Comparison of ENCODE assay signal across 1 cellular context in the genomic region with DNA sequence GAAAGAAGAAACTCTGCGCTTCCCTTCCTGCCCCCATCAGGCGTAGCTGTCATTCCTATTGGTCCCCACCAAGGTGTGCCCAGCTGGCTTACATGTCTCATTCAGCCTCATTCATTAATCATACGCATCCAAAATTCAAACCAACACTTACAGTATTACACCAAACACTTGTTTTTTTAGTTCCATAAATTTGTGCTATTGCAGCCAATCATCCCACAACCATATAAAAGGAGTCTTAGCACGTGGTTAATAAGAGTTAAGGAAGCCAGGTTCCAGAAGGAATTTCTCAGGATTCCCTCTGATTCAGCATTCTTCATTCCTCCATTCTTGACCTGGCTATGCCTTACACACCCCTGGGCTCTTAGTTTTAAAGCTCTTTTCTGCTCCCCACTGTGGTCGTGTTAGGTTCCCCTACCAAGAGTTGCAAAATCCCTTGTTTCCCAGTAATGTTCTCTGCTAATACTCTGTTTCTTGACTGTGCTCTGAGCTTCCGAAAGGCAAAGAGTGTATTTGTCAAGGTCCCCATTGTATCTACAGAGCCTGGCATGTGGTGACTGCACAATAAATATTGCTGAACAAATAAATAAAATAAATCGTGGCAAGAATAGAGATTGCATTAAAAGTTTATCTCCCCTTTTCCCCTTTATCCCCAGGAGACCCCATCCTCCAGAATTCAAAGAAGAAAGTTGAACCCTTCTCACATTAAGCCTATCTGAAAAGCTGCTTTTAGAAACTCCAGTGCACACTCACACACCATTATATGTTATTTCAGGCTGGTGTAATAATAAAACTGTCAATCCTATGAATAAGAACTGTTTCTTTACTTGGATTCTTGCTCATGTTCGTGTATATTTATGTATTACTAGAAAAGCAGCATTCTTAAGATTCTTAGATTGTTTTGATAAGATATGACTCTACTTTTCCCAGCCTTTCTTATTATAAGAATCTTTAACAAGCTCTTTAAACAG.
TF ChIP-seq lines count a peak whose summit lies in the region.

No MANE protein-coding gene starts in this region.

TF ChIP-seq in endothelial cell of umbilical vein, 7 proteins besides CTCF, POLR2A, EP300 and RAD21:
- TF ChIP-seq, protein P1, sequence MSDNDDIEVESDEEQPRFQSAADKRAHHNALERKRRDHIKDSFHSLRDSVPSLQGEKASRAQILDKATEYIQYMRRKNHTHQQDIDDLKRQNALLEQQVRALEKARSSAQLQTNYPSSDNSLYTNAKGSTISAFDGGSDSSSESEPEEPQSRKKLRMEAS (IDR thresholded peaks at IDR 0.05; ENCODE audit: insufficient read depth, insufficient read length) = peak; percentile 53
- TF ChIP-seq EZH2 (IDR thresholded peaks at IDR 0.05; ENCODE audit: borderline replicate concordance, low read depth, low read length, severe bottlenecking) = no peak
- peak; percentile 23 for TF ChIP-seq POLR2AphosphoS5 (IDR thresholded peaks at IDR 0.05; ENCODE audit: insufficient read depth, low read depth, low read length)
- peak; percentile 85 for TF ChIP-seq JUN (IDR thresholded peaks at IDR 0.05; ENCODE audit: borderline replicate concordance, insufficient read depth, insufficient read length, low read depth)
- TF ChIP-seq MYC (IDR thresholded peaks at IDR 0.05; ENCODE audit: low read depth, low read length) = no peak
- peak; percentile 79 for TF ChIP-seq GATA2 (IDR thresholded peaks at IDR 0.05; ENCODE audit: insufficient read depth, insufficient read length, low read depth, low read length)
- TF ChIP-seq FOS (IDR thresholded peaks at IDR 0.05; ENCODE audit: borderline replicate concordance, insufficient read depth, low read length) = peak; percentile 51
TF ChIP-seq in endothelial cell of umbilical vein: peak in this region for 5.
